In genomic region chr12:89448951-89449371, GRCh38 we compare ENCODE assay signal across 22 cellular contexts.
DNase-seq lines count a peak whose midpoint lies in the region; ATAC-seq, FAIRE-seq and TF ChIP-seq lines count a peak whose summit lies in the region.
"Had no signal": no experiment of that assay in that cellular context is flagged by ENCODE, and none has a peak within 500 bp of the region (broad histone marks: within the 10 kb centered on the region; RNA-seq: fewer than 3 reads in every experiment).

No MANE protein-coding gene starts in this region.

- H3K9me3 ChIP-seq in Caco-2: no peaks in the 10 kb centered on the region
- H3K9me3 ChIP-seq: adrenal gland, thoracic aorta had no signal

- H2BK5ac ChIP-seq in mesendoderm (ENCODE audit: low read length): peak overlapping the region; percentile 56

- peaks cover 9% of the 10 kb centered on the region for H3K9me3 Mint-ChIP-seq in Caco-2 (ENCODE audit: unreplicated experiment)

- no peak overlapping the region for H3K4me3 Mint-ChIP-seq in Caco-2 (ENCODE audit: unreplicated experiment)
- H3K4me3 Mint-ChIP-seq: CD4-positive, alpha-beta memory T cell had no signal

- no peak overlapping the region for H4K8ac ChIP-seq in mesendoderm (ENCODE audit: low read depth, low read length)

- peak overlapping the region; percentile 96 for H2BK120ac ChIP-seq in mesendoderm (ENCODE audit: low read depth, low read length)

- no peaks in the 10 kb centered on the region for H3K27me3 Mint-ChIP-seq in Caco-2 (ENCODE audit: insufficient read depth, unreplicated experiment)
- H3K27me3 Mint-ChIP-seq: CD4-positive, alpha-beta memory T cell had no signal

- H3K4ac ChIP-seq in mesendoderm (ENCODE audit: low read depth, low read length): peak overlapping the region; percentile 36

- no peak overlapping the region for H3K56ac ChIP-seq in mesendoderm (ENCODE audit: low read length)

- H3K4me2 ChIP-seq in mesendoderm (ENCODE audit: low read length): no peak overlapping the region

- no peaks in the 10 kb centered on the region for H3K36me3 ChIP-seq in Caco-2 (ENCODE audit: control insufficient read depth, insufficient read depth, low read length)
- no peaks in the 10 kb centered on the region for H3K36me3 ChIP-seq in bronchial epithelial cell (ENCODE audit: control insufficient read depth, insufficient read depth, low read length)
- H3K36me3 ChIP-seq in mesendoderm (ENCODE audit: control insufficient read depth, insufficient read depth, low read length): no peaks in the 10 kb centered on the region
- H3K36me3 ChIP-seq: adrenal gland, thoracic aorta had no signal

- H3K79me1 ChIP-seq in mesendoderm (ENCODE audit: low read length): no peaks in the 10 kb centered on the region

- H3K4me3 ChIP-seq in Caco-2 (ENCODE audit: low read depth, low read length) (no peak overlapping the region), bronchial epithelial cell (ENCODE audit: low read depth, low read length) (no peak overlapping the region), mesendoderm (ENCODE audit: low read length) (no peak overlapping the region)
- H3K4me3 ChIP-seq: adrenal gland, thoracic aorta had no signal

- no peak for DNase-seq in Caco-2
- DNase-seq in HT-29 (ENCODE audit: low spot score): peak; percentile 46
- peak; percentile 34 for DNase-seq in bronchial epithelial cell (ENCODE audit: low read depth)
- no peak for DNase-seq in mesendoderm
- no peak for DNase-seq in activated gamma-delta T cell treated with Interleukin-2 at 50 U/mL for 16 hours
- DNase-seq in mesenteric fat pad (ENCODE audit: low spot score): no peak
- DNase-seq in KBM-7: no peak
- DNase-seq: activated CD4-positive, alpha-beta T cell treated with anti-CD3 and anti-CD28 coated beads, Interleukin-2, amount 50 U/mL, for 48 hours; activated CD4-positive, CD25-positive, alpha-beta regulatory T cell; activated gamma-delta T cell; adrenal gland; CD4-positive, alpha-beta memory T cell; dermis blood vessel endothelial cell; DMS79; NCI-H1694; NCI-H526; stimulated activated CD4-positive, alpha-beta T cell treated with anti-CD3 and anti-CD28 coated beads, Interleukin-4, amount 100 ng/mL, for 24 hours; stimulated activated naive CD4-positive, alpha-beta T cell treated with Interleukin-2 at 50 U/mL for 16 hours had no signal

- no peaks in the 10 kb centered on the region for H3K79me2 ChIP-seq in mesendoderm (ENCODE audit: control insufficient read depth, insufficient read depth, low read length)

- POLR2A ChIA-PET in Caco-2 (lab: Charles Lee): no interaction called here

- no peak for TF ChIP-seq CTCF in Caco-2 (IDR thresholded peaks at IDR 0.05; ENCODE audit: insufficient read depth in 1 of 2, low read depth in 1 of 2, low read length in 1 of 2, severe bottlenecking in 1 of 2, unreplicated experiment in 1 of 2)
- no peak for TF ChIP-seq CTCF in bronchial epithelial cell (IDR thresholded peaks at IDR 0.05; ENCODE audit: insufficient read depth, low read length, severe bottlenecking)

- peak overlapping the region; percentile 39 for H3K18ac ChIP-seq in mesendoderm (ENCODE audit: low read length)

- intact Hi-C loops in Caco-2 (cut with micrococcal nuclease; ENCODE audit: unreplicated experiment): no loop called here

- peaks cover under 1% of the 10 kb centered on the region for H3K36me3 Mint-ChIP-seq in Caco-2 (ENCODE audit: insufficient read depth, unreplicated experiment)

- no peak overlapping the region for H3K27ac ChIP-seq in mesendoderm (ENCODE audit: low read depth, low read length)
- H3K27ac ChIP-seq: adrenal gland, thoracic aorta had no signal

- in situ Hi-C loops in KBM-7 (cut with MboI; ENCODE audit: low pct_unique_long_range_greater_than_20kb, low sequenced_read_pairs): no loop called here

- no peak overlapping the region for H4K5ac ChIP-seq in mesendoderm (ENCODE audit: low read length)

- BruUV-seq in Caco-2 (replicated peaks; lab: Mats Ljungman, UMichigan): no TSS peak

- ATAC-seq in GM21825 (IDR thresholded peaks at IDR 0.05; ENCODE audit: unreplicated experiment): no peak

- H3K4me1 Mint-ChIP-seq in Caco-2 (ENCODE audit: low read depth, unreplicated experiment): peaks cover 28% of the 10 kb centered on the region

- H3K23ac ChIP-seq in mesendoderm (ENCODE audit: low read length): no peak overlapping the region

- CTCF ChIA-PET in Caco-2 (lab: Charles Lee): no interaction called here

- H3K9ac ChIP-seq in mesendoderm (ENCODE audit: low read length): no peak overlapping the region

- WGBS in mesendoderm (ENCODE audit: extremely low coverage, insufficient coverage, low lambda C conversion rate): no CpG with 5 or more reads among the region's 2 CpGs

- H3K27me3 ChIP-seq in Caco-2 (replicated peaks; ENCODE audit: control insufficient read depth, insufficient read depth, low read length): no peaks in the 10 kb centered on the region
- no peaks in the 10 kb centered on the region for H3K27me3 ChIP-seq in bronchial epithelial cell (ENCODE audit: control insufficient read depth, insufficient read depth, low read length)
- no peaks in the 10 kb centered on the region for H3K27me3 ChIP-seq in mesendoderm (ENCODE audit: insufficient read depth, low read length, poor library complexity)
- H3K27me3 ChIP-seq: adrenal gland had no signal

- H2AK5ac ChIP-seq in mesendoderm (ENCODE audit: low read length): peak overlapping the region; percentile 35

- H3K4me1 ChIP-seq in Caco-2 (peaks cover 47% of the 10 kb centered on the region), mesendoderm (ENCODE audit: control insufficient read depth, low read depth, low read length) (peaks cover 4% of the 10 kb centered on the region)

- no peak for FAIRE-seq in bronchial epithelial cell (lab: Jason Lieb, UNC)
- FAIRE-seq: endothelial cell of umbilical vein, H1 had no signal

- peak overlapping the region; percentile 16 for H3K27ac Mint-ChIP-seq in Caco-2 (ENCODE audit: unreplicated experiment)
- H3K27ac Mint-ChIP-seq: CD4-positive, alpha-beta memory T cell had no signal

- H2BK15ac ChIP-seq in mesendoderm (replicated peaks; ENCODE audit: low read depth): peak overlapping the region; percentile 80

Comparison
In these comparisons a context has a peak if more than half of its experiments do, and no peak if none do; other contexts are left out.
1. DNase-seq: peak in HT-29 (single experiment) and bronchial epithelial cell (single experiment); none in Caco-2 (0 of 2), mesendoderm (single experiment), activated gamma-delta T cell treated with Interleukin-2 at 50 U/mL for 16 hours (single experiment), mesenteric fat pad (single experiment) and KBM-7 (single experiment).